ENCODE assay signal across 16 cellular contexts in genomic region chr4:38819569-38819968, GRCh38. TPM values are rescaled to one million over a fixed set of nuclear protein-coding genes. Genes with fewer than 3 reads are reported as not detected.
DNase-seq lines count a peak whose midpoint lies in the region; ATAC-seq and TF ChIP-seq lines count a peak whose summit lies in the region.
"Had no signal": no experiment of that assay in that cellular context is flagged by ENCODE, and none has a peak within 500 bp of the region (broad histone marks: within the 10 kb centered on the region; RNA-seq: fewer than 3 reads in every experiment).

No MANE protein-coding gene starts in this region.

- H3K27me3 ChIP-seq in Karpas-422 (ENCODE audit: low read length), result no peaks in the 10 kb centered on the region

- no peak overlapping the region for H3K4me3 Mint-ChIP-seq in activated naive CD8-positive, alpha-beta T cell
- H3K4me3 Mint-ChIP-seq in activated naive CD8-positive, alpha-beta T cell treated with anti-CD3 and anti-CD28 coated beads for 36 hours, result no peak overlapping the region
- no peak overlapping the region for H3K4me3 Mint-ChIP-seq in chondrocyte (ENCODE audit: unreplicated experiment)
- H3K4me3 Mint-ChIP-seq in stimulated activated naive CD8-positive, alpha-beta T cell treated with anti-CD3 and anti-CD28 coated beads, Interleukin-15, Interleukin-2, amounts not matched to agents 100 ng/mL and 50 ng/mL, for 24 hours, result no peak overlapping the region

- H3K36me3 Mint-ChIP-seq in activated naive CD8-positive, alpha-beta T cell, result peaks cover 13% of the 10 kb centered on the region
- H3K36me3 Mint-ChIP-seq in activated naive CD8-positive, alpha-beta T cell treated with anti-CD3 and anti-CD28 coated beads for 36 hours, result peaks cover 7% of the 10 kb centered on the region
- H3K36me3 Mint-ChIP-seq in chondrocyte (ENCODE audit: low read depth), result peaks cover 2% of the 10 kb centered on the region
- H3K36me3 Mint-ChIP-seq in stimulated activated naive CD8-positive, alpha-beta T cell treated with anti-CD3 and anti-CD28 coated beads, Interleukin-15, Interleukin-2, amounts not matched to agents 100 ng/mL and 50 ng/mL, for 24 hours (ENCODE audit: low read depth), result peaks cover 8% of the 10 kb centered on the region

- H3K9me3 Mint-ChIP-seq in activated naive CD8-positive, alpha-beta T cell (ENCODE audit: low read depth), result peaks cover 6% of the 10 kb centered on the region
- H3K9me3 Mint-ChIP-seq in activated naive CD8-positive, alpha-beta T cell treated with anti-CD3 and anti-CD28 coated beads for 36 hours, result peaks cover 15% of the 10 kb centered on the region
- peaks cover 12% of the 10 kb centered on the region for H3K9me3 Mint-ChIP-seq in chondrocyte (ENCODE audit: low read depth)
- H3K9me3 Mint-ChIP-seq in stimulated activated naive CD8-positive, alpha-beta T cell treated with anti-CD3 and anti-CD28 coated beads, Interleukin-15, Interleukin-2, amounts not matched to agents 100 ng/mL and 50 ng/mL, for 24 hours, result peaks cover 13% of the 10 kb centered on the region

- peak overlapping the region; percentile 12 for H3K27ac Mint-ChIP-seq in activated naive CD8-positive, alpha-beta T cell
- H3K27ac Mint-ChIP-seq in activated naive CD8-positive, alpha-beta T cell treated with anti-CD3 and anti-CD28 coated beads for 36 hours, result no peak overlapping the region
- H3K27ac Mint-ChIP-seq in chondrocyte (ENCODE audit: unreplicated experiment), result peak overlapping the region; percentile 39
- peak overlapping the region; percentile 62 for H3K27ac Mint-ChIP-seq in stimulated activated naive CD8-positive, alpha-beta T cell treated with anti-CD3 and anti-CD28 coated beads, Interleukin-15, Interleukin-2, amounts not matched to agents 100 ng/mL and 50 ng/mL, for 24 hours

- H3K9me3 ChIP-seq in Karpas-422 (ENCODE audit: low read length), result peaks cover 7% of the 10 kb centered on the region; the same call in 1 of the 2 replicates
- H3K9me3 ChIP-seq: prostate gland had no signal

- no peaks in the 10 kb centered on the region for H4K20me1 ChIP-seq in Karpas-422 (ENCODE audit: insufficient read depth, low read depth, low read length)

- H3K4me2 ChIP-seq in Karpas-422 (ENCODE audit: low read depth, low read length, poor library complexity, severe bottlenecking), result no peak overlapping the region

- H3K27ac ChIP-seq in Karpas-422 (ENCODE audit: low read length), result peak overlapping the region; percentile 71
- H3K27ac ChIP-seq: GM23248, prostate gland, VCaP had no signal

- no peak for TF ChIP-seq CTCF in chondrocyte (IDR thresholded peaks at IDR 0.05)

- H3K27me3 Mint-ChIP-seq in activated naive CD8-positive, alpha-beta T cell, result no peaks in the 10 kb centered on the region
- no peaks in the 10 kb centered on the region for H3K27me3 Mint-ChIP-seq in activated naive CD8-positive, alpha-beta T cell treated with anti-CD3 and anti-CD28 coated beads for 36 hours
- H3K27me3 Mint-ChIP-seq in chondrocyte (ENCODE audit: low read depth), result no peaks in the 10 kb centered on the region
- H3K27me3 Mint-ChIP-seq in stimulated activated naive CD8-positive, alpha-beta T cell treated with anti-CD3 and anti-CD28 coated beads, Interleukin-15, Interleukin-2, amounts not matched to agents 100 ng/mL and 50 ng/mL, for 24 hours, result peaks cover 3% of the 10 kb centered on the region

- no peak for DNase-seq in activated naive CD8-positive, alpha-beta T cell treated with anti-CD3 and anti-CD28 coated beads for 36 hours
- DNase-seq in Karpas-422 (no peak), chondrocyte (ENCODE audit: low spot score) (no peak), NCI-H2107 (lab: John Stamatoyannopoulos, UW) (no peak), AML-193 (lab: John Stamatoyannopoulos, UW) (no peak)
- DNase-seq: central memory CD4-positive, alpha-beta T cell; erythroblast; GM23248; mesendoderm; NCI-H146; Right ventricle myocardium superior had no signal

- peaks cover 6% of the 10 kb centered on the region; the same call in 1 of the 2 replicates for H3K36me3 ChIP-seq in Karpas-422 (ENCODE audit: insufficient read depth, low read length)
- H3K36me3 ChIP-seq: prostate gland had no signal

- peaks cover 6% of the 10 kb centered on the region; the same call in 1 of the 2 replicates for H3K79me2 ChIP-seq in Karpas-422 (ENCODE audit: low read length)

- peaks cover 10% of the 10 kb centered on the region for H3K4me1 Mint-ChIP-seq in activated naive CD8-positive, alpha-beta T cell (ENCODE audit: low read depth)
- H3K4me1 Mint-ChIP-seq in activated naive CD8-positive, alpha-beta T cell treated with anti-CD3 and anti-CD28 coated beads for 36 hours, result peaks cover 17% of the 10 kb centered on the region
- H3K4me1 Mint-ChIP-seq in chondrocyte (ENCODE audit: low read depth), result peaks cover 24% of the 10 kb centered on the region
- peaks cover 27% of the 10 kb centered on the region for H3K4me1 Mint-ChIP-seq in stimulated activated naive CD8-positive, alpha-beta T cell treated with anti-CD3 and anti-CD28 coated beads, Interleukin-15, Interleukin-2, amounts not matched to agents 100 ng/mL and 50 ng/mL, for 24 hours (ENCODE audit: low read depth)

- H3K4me3 ChIP-seq in Karpas-422 (ENCODE audit: low read length), result no peak overlapping the region
- H3K4me3 ChIP-seq: GM23248, prostate gland had no signal

- no peaks in the 10 kb centered on the region for H3K9me2 ChIP-seq in Karpas-422 (replicated peaks; ENCODE audit: insufficient read depth, low read length)

- ATAC-seq in GM21515 (IDR thresholded peaks at IDR 0.05; ENCODE audit: unreplicated experiment), result no peak

- no peak overlapping the region for H2AFZ ChIP-seq in Karpas-422 (ENCODE audit: low read length)
- H2AFZ ChIP-seq: GM23248 had no signal

- peaks cover 57% of the 10 kb centered on the region for H3K4me1 ChIP-seq in Karpas-422 (ENCODE audit: low read length)
- H3K4me1 ChIP-seq: prostate gland had no signal

- no peak overlapping the region for H3K9ac ChIP-seq in Karpas-422 (ENCODE audit: low read length)
- H3K9ac ChIP-seq: GM23248 had no signal

RNA-seq across cellular contexts. Expression of gene TLR1, which starts 15.0 kb away (rescaled TPM):
- total RNA-seq in activated naive CD8-positive, alpha-beta T cell treated with anti-CD3 and anti-CD28 coated beads for 36 hours, result 1 to 10 TPM; 1.6 to 2.4 TPM
- 36.0 and 103 TPM in 2 replicates for total RNA-seq in Karpas-422 (2014; rRNA removed; shearing (Covaris generic); ENCODE audit: low replicate concordance)
- total RNA-seq in chondrocyte, result 0.15 to 1.1 TPM (median 0.38 TPM) in 3 replicates
- total RNA-seq: GM23248 had no signal

RNA-seq across cellular contexts. Expression of gene TLR10, which starts 36.8 kb away (rescaled TPM):
- under 1 TPM; 0.26 to 0.29 TPM for total RNA-seq in activated naive CD8-positive, alpha-beta T cell treated with anti-CD3 and anti-CD28 coated beads for 36 hours
- 48.5 and 142 TPM in 2 replicates for total RNA-seq in Karpas-422 (2014; rRNA removed; shearing (Covaris generic); ENCODE audit: low replicate concordance)
- total RNA-seq in chondrocyte, result not detected in 3 replicates
- total RNA-seq: GM23248, Right ventricle myocardium superior had no signal

RNA-seq across cellular contexts. Expression of gene TLR6, which starts 37.0 kb away (rescaled TPM):
- total RNA-seq in activated naive CD8-positive, alpha-beta T cell treated with anti-CD3 and anti-CD28 coated beads for 36 hours, result 1 to 10 TPM; 2.9 to 4.4 TPM
- 12.4 and 39.9 TPM in 2 replicates for total RNA-seq in Karpas-422 (2014; rRNA removed; shearing (Covaris generic); ENCODE audit: low replicate concordance)
- 2.0 to 2.9 TPM (median 2.6 TPM) in 3 replicates for total RNA-seq in chondrocyte

RNA-seq across cellular contexts. Expression of gene FAM114A1, which starts 48.0 kb away (rescaled TPM):
- total RNA-seq in activated naive CD8-positive, alpha-beta T cell treated with anti-CD3 and anti-CD28 coated beads for 36 hours, result under 1 TPM in 1 of 2 experiments, not detected in 1; 0.38 TPM
- 1.6 and 4.1 TPM in 2 replicates for total RNA-seq in Karpas-422 (2014; rRNA removed; shearing (Covaris generic); ENCODE audit: low replicate concordance)
- 223 to 245 TPM (median 230 TPM) in 3 replicates for total RNA-seq in chondrocyte

Comparison
In these comparisons a context has a peak if more than half of its experiments do, and no peak if none do; other contexts are left out.
1. RNA of gene TLR1, which starts 15.0 kb away (total RNA-seq): 36.0 to 103 TPM in Karpas-422; 1.6 to 2.4 TPM in activated naive CD8-positive, alpha-beta T cell treated with anti-CD3 and anti-CD28 coated beads for 36 hours and 0.15 to 1.1 TPM in chondrocyte; every median in the first group is over 10 times any median in the second.
2. RNA of gene TLR10, which starts 36.8 kb away (total RNA-seq): 48.5 to 142 TPM in Karpas-422; 0.26 to 0.29 TPM in activated naive CD8-positive, alpha-beta T cell treated with anti-CD3 and anti-CD28 coated beads for 36 hours and not detected in chondrocyte; every median in the first group is over 10 times any median in the second.